ENCODE assay signal across 24 cellular contexts in the genomic region with DNA sequence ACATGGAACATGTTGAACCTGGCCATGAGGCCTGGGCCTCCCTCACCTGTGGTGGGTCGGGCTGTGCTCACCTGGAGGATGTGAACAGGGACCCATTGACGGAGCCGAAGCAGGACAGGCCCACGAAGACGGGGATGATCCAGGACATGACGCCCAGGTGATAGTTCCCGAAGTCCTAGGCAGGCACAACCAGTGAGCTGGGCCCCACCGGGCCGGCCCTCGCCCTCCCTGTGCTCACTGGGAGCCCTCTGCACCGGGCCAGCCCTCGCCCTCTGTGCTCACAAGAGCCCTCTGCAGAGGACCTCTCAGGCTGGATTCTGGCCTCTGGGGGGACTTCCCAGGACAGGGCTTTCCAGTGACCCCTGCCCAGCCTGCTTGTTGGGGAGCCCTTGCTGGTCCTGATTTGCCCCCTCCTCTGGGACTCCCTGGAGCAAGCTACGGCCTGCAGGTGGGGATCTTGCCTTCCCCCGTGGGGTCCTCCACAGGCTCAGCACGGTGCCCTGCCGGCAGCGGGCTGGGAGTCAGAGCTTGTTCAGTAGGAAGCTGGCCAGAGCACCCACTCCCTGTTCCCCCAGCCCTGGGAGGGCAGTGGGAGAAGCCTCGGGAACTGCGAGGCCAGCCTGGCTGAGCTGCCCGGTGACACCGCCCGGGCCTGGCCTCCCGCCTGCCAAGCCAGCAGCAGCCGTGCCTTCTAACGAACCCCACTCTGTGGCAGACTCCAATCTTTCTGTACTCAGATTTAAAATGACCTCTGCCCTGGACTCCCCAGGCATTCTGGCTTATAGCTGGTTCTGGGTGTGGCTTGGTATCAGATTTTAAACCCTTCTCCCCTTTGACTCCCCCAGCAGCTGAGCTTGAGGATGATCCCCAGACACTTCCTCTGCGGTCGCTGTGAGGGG. TPM values are rescaled to one million over a fixed set of nuclear protein-coding genes. Genes with fewer than 3 reads are reported as not detected.
A peak's percentile ranks its signal among the peaks of the same experiment; 100 is the strongest.
DNase-seq lines count a peak whose midpoint lies in the region; TF ChIP-seq lines count a peak whose summit lies in the region.
"Had no signal": no experiment of that assay in that cellular context is flagged by ENCODE, and none has a peak within 500 bp of the region (broad histone marks: within the 10 kb centered on the region; RNA-seq: fewer than 3 reads in every experiment).

No MANE protein-coding gene starts in this region.

- H3K27me3 ChIP-seq in testis = no peaks in the 10 kb centered on the region
- H3K27me3 ChIP-seq: foreskin keratinocyte, left lung had no signal

- no peak overlapping the region for H3K4me3 Mint-ChIP-seq in IgD-negative memory B cell
- no peak overlapping the region for H3K4me3 Mint-ChIP-seq in chondrocyte (ENCODE audit: unreplicated experiment)
- no peak overlapping the region for H3K4me3 Mint-ChIP-seq in endothelial cell (ENCODE audit: unreplicated experiment)
- H3K4me3 Mint-ChIP-seq: activated T-cell treated with anti-CD3 and anti-CD28 coated beads, Interleukin-2, amount 50 U/mL, for 4 hours; CD8-positive, alpha-beta T cell; mesothelial cell of epicardium; nephron; stimulated activated naive CD8-positive, alpha-beta T cell treated with anti-CD3 and anti-CD28 coated beads, Interleukin-15, amount 100 ng/mL, for 72 hours had no signal

- 75 to 82% methylated on average over 18 to 26 of the region's 27 CpGs for WGBS in testis, 2 donors

- H3K36me3 Mint-ChIP-seq in IgD-negative memory B cell (peaks cover 1% of the 10 kb centered on the region), chondrocyte (ENCODE audit: low read depth) (peaks cover 14% of the 10 kb centered on the region), endothelial cell (ENCODE audit: low read depth, unreplicated experiment) (peaks cover 4% of the 10 kb centered on the region)

- peaks cover 43% of the 10 kb centered on the region for H3K4me1 ChIP-seq in testis
- H3K4me1 ChIP-seq: left lung had no signal

- no peaks in the 10 kb centered on the region for H3K9me3 ChIP-seq in testis
- H3K9me3 ChIP-seq: left lung had no signal

- H3K9me3 Mint-ChIP-seq in IgD-negative memory B cell (no peaks in the 10 kb centered on the region), chondrocyte (ENCODE audit: low read depth) (no peaks in the 10 kb centered on the region), endothelial cell (ENCODE audit: unreplicated experiment) (no peaks in the 10 kb centered on the region)
- H3K9me3 Mint-ChIP-seq: activated T-cell treated with anti-CD3 and anti-CD28 coated beads, Interleukin-2, amount 50 U/mL, for 4 hours; CD8-positive, alpha-beta T cell; mesothelial cell of epicardium; nephron; stimulated activated naive CD8-positive, alpha-beta T cell treated with anti-CD3 and anti-CD28 coated beads, Interleukin-15, amount 100 ng/mL, for 72 hours had no signal

- H3K36me3 ChIP-seq in testis (ENCODE audit: low read depth, missing control alignments) = no peaks in the 10 kb centered on the region

- TF ChIP-seq POLR2A in testis (IDR thresholded peaks at IDR 0.05) = no peak

- no peak overlapping the region for H3K4me3 ChIP-seq in testis
- H3K4me3 ChIP-seq: left lung had no signal

- peak overlapping the region; percentile 10 to 32 for H3K27ac ChIP-seq in testis
- H3K27ac ChIP-seq: foreskin keratinocyte, left lung had no signal

- peaks cover 0 to 12% (median 3%) of the 10 kb centered on the region in 3 donors for H3K4me1 Mint-ChIP-seq in IgD-negative memory B cell
- H3K4me1 Mint-ChIP-seq in chondrocyte (ENCODE audit: low read depth) = peaks cover 25% of the 10 kb centered on the region
- peaks cover 6% of the 10 kb centered on the region for H3K4me1 Mint-ChIP-seq in endothelial cell (ENCODE audit: unreplicated experiment)

- TF ChIP-seq CTCF in chondrocyte (IDR thresholded peaks at IDR 0.05) (no peak), testis (IDR thresholded peaks at IDR 0.05) (no peak), endothelial cell (IDR thresholded peaks at IDR 0.05; ENCODE audit: unreplicated experiment) (no peak)

- no peaks in the 10 kb centered on the region for H3K27me3 Mint-ChIP-seq in IgD-negative memory B cell
- H3K27me3 Mint-ChIP-seq in chondrocyte (ENCODE audit: low read depth) = no peaks in the 10 kb centered on the region
- peaks cover 5% of the 10 kb centered on the region for H3K27me3 Mint-ChIP-seq in endothelial cell (ENCODE audit: unreplicated experiment)
- H3K27me3 Mint-ChIP-seq: stimulated activated naive CD8-positive, alpha-beta T cell treated with anti-CD3 and anti-CD28 coated beads, Interleukin-15, amount 100 ng/mL, for 72 hours had no signal

- DNase-seq in chondrocyte (ENCODE audit: low spot score) (no peak), left kidney (ENCODE audit: low read depth, low spot score) (peak; percentile 72), testis (no peak), NCI-H128 (lab: John Stamatoyannopoulos, UW; ENCODE audit: unreplicated experiment) (no peak), RKO (ENCODE audit: low spot score) (no peak), endothelial cell (ENCODE audit: low spot score) (no peak)
- DNase-seq: activated CD4-positive, CD25-positive, alpha-beta regulatory T cell; activated naive CD4-positive, alpha-beta T cell; activated T-cell treated with anti-CD3 and anti-CD28 coated beads, Interleukin-2, amount 50 U/mL, for 4 hours; amygdala; CD8-positive, alpha-beta T cell; foreskin keratinocyte; GDM1; left lung; NCI-H1417 treated with DMSO at 0.1 percent for 48 hours; NCI-H446 treated with DMSO at 0.1 percent for 48 hours; SHP77; stimulated activated naive CD8-positive, alpha-beta T cell treated with anti-CD3 and anti-CD28 coated beads, Interleukin-15, amount 100 ng/mL, for 72 hours; SW 1271; T1000; trophoblast cell had no signal

- H3K27ac Mint-ChIP-seq in IgD-negative memory B cell (peak overlapping the region in 2 of 3 donors; percentile 39 to 59), chondrocyte (ENCODE audit: unreplicated experiment) (peak overlapping the region; percentile 32), endothelial cell (ENCODE audit: unreplicated experiment) (no peak overlapping the region)
- H3K27ac Mint-ChIP-seq: CD8-positive, alpha-beta T cell; mesothelial cell of epicardium; nephron had no signal

- intact Hi-C loops in testis (cut with DNase I; ENCODE audit: low total_unique reads) = no loop called here

RNA-seq across cellular contexts. Expression of a gene that starts 30.4 kb away (rescaled TPM):
- polyA plus RNA-seq in IgD-negative memory B cell = 6.9 TPM
- 53.6 to 249 TPM (median 248 TPM) in 3 replicates for total RNA-seq in chondrocyte
- total RNA-seq in testis = 100 to 1,000 TPM; 263 to 290 TPM
- 179 TPM for polyA plus RNA-seq in testis (ENCODE audit: insufficient read depth, low read depth, low replicate concordance)
- 18.8 TPM for total RNA-seq in endothelial cell (ENCODE audit: unreplicated experiment)
